ENCODE assay signal across 19 cellular contexts in the genomic region with DNA sequence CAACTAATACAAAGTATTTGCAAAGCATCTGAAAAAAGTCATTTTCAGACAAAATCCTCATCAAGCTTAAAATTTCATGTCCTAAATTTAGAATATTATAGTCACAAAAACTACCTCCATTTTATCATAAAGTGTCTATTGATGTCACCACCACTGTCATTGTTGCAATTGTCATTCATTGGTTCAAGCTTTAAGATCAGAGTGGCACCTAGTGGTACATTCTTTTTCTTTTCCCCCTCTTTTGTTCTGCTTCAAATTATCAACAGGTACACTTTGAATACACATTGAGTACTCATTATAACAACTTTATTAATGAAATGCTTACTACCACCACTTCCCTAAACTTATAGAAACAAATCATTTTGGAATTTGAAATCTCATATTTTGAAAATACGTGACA.
DNase-seq lines count a peak whose midpoint lies in the region; ATAC-seq and TF ChIP-seq lines count a peak whose summit lies in the region.
"Had no signal": no experiment of that assay in that cellular context is flagged by ENCODE, and none has a peak within 500 bp of the region (broad histone marks: within the 10 kb centered on the region; RNA-seq: fewer than 3 reads in every experiment).

No MANE protein-coding gene starts in this region.

- no peak overlapping the region for H3K4me3 Mint-ChIP-seq in CD4-positive, alpha-beta T cell
- H3K4me3 Mint-ChIP-seq: CD14-positive monocyte, H9 had no signal

- H3K27me3 ChIP-seq in HCT116 (ENCODE audit: insufficient read depth, low read length) (no peaks in the 10 kb centered on the region), liver (ENCODE audit: control insufficient read depth in 4 of 4, insufficient read depth in 4 of 4, low read length in 3 of 4) (no peaks in the 10 kb centered on the region), upper lobe of left lung (no peaks in the 10 kb centered on the region)
- no peaks in the 10 kb centered on the region for H3K27me3 ChIP-seq in CD4-positive, alpha-beta T cell (ENCODE audit: control insufficient read depth, insufficient read depth, low read length)

- H3K36me3 Mint-ChIP-seq in CD4-positive, alpha-beta T cell (ENCODE audit: low read depth): no peaks in the 10 kb centered on the region
- H3K36me3 Mint-ChIP-seq: CD14-positive monocyte had no signal

- H3K27ac ChIP-seq in HCT116 (ENCODE audit: low read depth, low read length) (no peak overlapping the region), OCI-LY7 (ENCODE audit: low read depth, low read length, poor library complexity, severe bottlenecking) (no peak overlapping the region), liver (ENCODE audit: low read depth in 1 of 2, low read length in 2 of 2) (no peak overlapping the region), upper lobe of left lung (no peak overlapping the region)
- no peak overlapping the region for H3K27ac ChIP-seq in CD4-positive, alpha-beta T cell (ENCODE audit: low read depth, low read length)
- H3K27ac ChIP-seq: GM23248, KMS-11 had no signal

- H3K4me3 ChIP-seq in HCT116 (replicated peaks in 1 of 2; ENCODE audit: low read depth in 1 of 2, low read length in 2 of 2) (no peak overlapping the region), OCI-LY7 (ENCODE audit: low read depth, low read length, poor library complexity, severe bottlenecking) (no peak overlapping the region), liver (ENCODE audit: low read depth in 1 of 3, low read length in 3 of 3) (no peak overlapping the region), upper lobe of left lung (no peak overlapping the region)
- H3K4me3 ChIP-seq: GM23248 had no signal

- TF ChIP-seq EP300 in upper lobe of left lung (IDR thresholded peaks at IDR 0.05): no peak

- H3K9me3 Mint-ChIP-seq in CD4-positive, alpha-beta T cell: no peaks in the 10 kb centered on the region
- H3K9me3 Mint-ChIP-seq: H9 had no signal

- H3K27ac Mint-ChIP-seq in CD4-positive, alpha-beta T cell: no peak overlapping the region
- H3K27ac Mint-ChIP-seq: CD14-positive monocyte, H9 had no signal

- H3K36me3 ChIP-seq in HCT116 (ENCODE audit: control insufficient read depth in 1 of 2, insufficient read depth in 2 of 2, low read length in 2 of 2) (no peaks in the 10 kb centered on the region), OCI-LY7 (ENCODE audit: insufficient read depth, low read length) (no peaks in the 10 kb centered on the region), liver (ENCODE audit: control insufficient read depth in 4 of 4, insufficient read depth in 3 of 4, low read depth in 1 of 4, low read length in 3 of 4) (no peaks in the 10 kb centered on the region), upper lobe of left lung (no peaks in the 10 kb centered on the region)

- H4K20me1 ChIP-seq in HCT116 (ENCODE audit: insufficient read depth) (no peaks in the 10 kb centered on the region), OCI-LY7 (ENCODE audit: insufficient read depth, low read length) (no peaks in the 10 kb centered on the region)

- POLR2A ChIA-PET in HCT116 (lab: Charles Lee): no interaction called here
- POLR2A ChIA-PET in OCI-LY7 (lab: Charles Lee): interaction anchor here (0.7 kb wide), 1 partner anchor 9 kb away, joined by 4 read pairs; no protein-coding TSS in a partner anchor
- POLR2A ChIA-PET in CD4-positive, alpha-beta T cell (lab: Charles Lee): no interaction called here

- H3K79me2 ChIP-seq in HCT116 (ENCODE audit: insufficient read depth, low read length) (no peaks in the 10 kb centered on the region), OCI-LY7 (ENCODE audit: insufficient read depth, low read depth, low read length) (no peaks in the 10 kb centered on the region)

- DNase-seq in NCI-H1105 treated with DMSO at 0.1 percent for 48 hours (lab: John Stamatoyannopoulos, UW) (peak; percentile 13), NCI-H1105 (lab: John Stamatoyannopoulos, UW) (no peak), HCT116 (ENCODE audit: low read depth, low spot score) (no peak), OCI-LY7 (ENCODE audit: low spot score) (no peak), upper lobe of left lung (no peak)
- no peak for DNase-seq in CD4-positive, alpha-beta T cell
- DNase-seq: AML-193, DMS79, GM23248, H9, IMR-90, MV-4-11, NCI-H1417 treated with DMSO at 0.1 percent for 48 hours, NCI-H187, SHP77 had no signal

- peak in 1 of 3 experiments; percentile 24; a peak in 1 of 6 replicates for TF ChIP-seq CTCF in HCT116 (IDR thresholded peaks at IDR 0.05 in 2 of 3, conservative IDR thresholded peaks at IDR 0.05 in 1 of 3; ENCODE audit: borderline replicate concordance in 1 of 3, insufficient read depth in 1 of 3, low read depth in 2 of 3, low read length in 2 of 3)
- TF ChIP-seq CTCF in OCI-LY7 (conservative IDR thresholded peaks at IDR 0.05; ENCODE audit: low read length): peak; percentile 52
- peak; percentile 4 for TF ChIP-seq CTCF in liver (IDR thresholded peaks at IDR 0.05; ENCODE audit: low read depth, low read length, missing input control)
- TF ChIP-seq CTCF in upper lobe of left lung (IDR thresholded peaks at IDR 0.05): no peak
- TF ChIP-seq CTCF in CD4-positive, alpha-beta T cell (IDR thresholded peaks at IDR 0.05): no peak

- intact Hi-C loops in HCT116 (cut with micrococcal nuclease) (no loop called here), OCI-LY7 (cut with micrococcal nuclease; ENCODE audit: unreplicated experiment) (loop anchor here (5.0 kb wide), 2 partner anchors 144 to 294 kb away; no protein-coding TSS in a partner anchor)
- intact Hi-C loops in CD4-positive, alpha-beta T cell (cut with DNase I, micrococcal nuclease): loop anchor here in 1 of 2 experiments (5.0 kb wide), 1 partner anchor 294 kb away; no protein-coding TSS in a partner anchor

- no peaks in the 10 kb centered on the region for H3K4me1 Mint-ChIP-seq in CD4-positive, alpha-beta T cell (ENCODE audit: low read depth)
- H3K4me1 Mint-ChIP-seq: CD14-positive monocyte had no signal

- H3K4me1 ChIP-seq in HCT116 (ENCODE audit: control insufficient read depth in 1 of 2, insufficient read depth in 2 of 2, low read length in 2 of 2) (no peaks in the 10 kb centered on the region), OCI-LY7 (ENCODE audit: insufficient read depth, low read length, poor library complexity, severe bottlenecking) (no peaks in the 10 kb centered on the region), liver (ENCODE audit: control insufficient read depth in 4 of 4, insufficient read depth in 4 of 4, low read length in 3 of 4) (no peaks in the 10 kb centered on the region), upper lobe of left lung (peaks cover 0 to 9% (median 3%) of the 10 kb centered on the region in 4 donors)

- H3K4me2 ChIP-seq in HCT116 (ENCODE audit: low read length) (no peak overlapping the region), OCI-LY7 (ENCODE audit: low read length) (no peak overlapping the region)
- H3K4me2 ChIP-seq: KMS-11 had no signal

- TF ChIP-seq POLR2A in HCT116 (IDR thresholded peaks at IDR 0.05; ENCODE audit: borderline replicate concordance, extremely low read depth, insufficient read depth, insufficient read length) (no peak), upper lobe of left lung (IDR thresholded peaks at IDR 0.05) (no peak)

- WGBS in liver: 96% methylated on average over 1 of the region's 1 CpG
- 97 to 100% methylated on average over 1 of the region's 1 CpG for WGBS in upper lobe of left lung, 2 donors

- no peaks in the 10 kb centered on the region for H3K9me3 ChIP-seq in HCT116 (ENCODE audit: control insufficient read depth in 1 of 2, insufficient read depth in 1 of 2, low read depth in 1 of 2, low read length in 2 of 2)
- H3K9me3 ChIP-seq in OCI-LY7 (ENCODE audit: low read length): no peaks in the 10 kb centered on the region
- H3K9me3 ChIP-seq in liver (ENCODE audit: control insufficient read depth in 4 of 4, low read length in 3 of 4): no peaks in the 10 kb centered on the region
- H3K9me3 ChIP-seq in upper lobe of left lung: no peaks in the 10 kb centered on the region
- H3K9me3 ChIP-seq in CD4-positive, alpha-beta T cell (ENCODE audit: control insufficient read depth, low read length): no peaks in the 10 kb centered on the region

- CTCF ChIA-PET in HCT116 (lab: Charles Lee): interaction anchor here (2.2 to 5.8 kb wide), 3 partner anchors 10 to 292 kb away, joined by 8 to 72 read pairs (median 17); no protein-coding TSS in a partner anchor
- CTCF ChIA-PET in OCI-LY7 (lab: Charles Lee; ENCODE audit: unreplicated experiment): no interaction called here
- CTCF ChIA-PET in CD4-positive, alpha-beta T cell (lab: Charles Lee): no interaction called here

- TF ChIP-seq RAD21 in HCT116 (IDR thresholded peaks at IDR 0.05; ENCODE audit: low read depth) (peak; percentile 20; the same call in 1 of the 2 replicates), liver (IDR thresholded peaks at IDR 0.05) (peak in 1 of 2 donors; percentile 9)

- H3K9me2 ChIP-seq in HCT116 (ENCODE audit: insufficient read depth): no peaks in the 10 kb centered on the region
- H3K9me2 ChIP-seq in OCI-LY7 (ENCODE audit: insufficient read depth, low read length): no peaks in the 10 kb centered on the region

- RAD21 ChIA-PET in HCT116 (lab: Charles Lee; ENCODE audit: low non-redundant PET in 1 of 2, low total read pairs in 2 of 2, uncharacterized antibody in 2 of 2, unreplicated experiment in 2 of 2): no interaction called here

- no peak for ATAC-seq in HCT116
- ATAC-seq in upper lobe of left lung (ENCODE audit: low FRiP score in 2 of 2): no peak
- no peak for ATAC-seq in CD4-positive, alpha-beta T cell (ENCODE audit: poor library complexity)
- no peak for ATAC-seq in GM18870 (IDR thresholded peaks at IDR 0.05; ENCODE audit: unreplicated experiment)

- no peaks in the 10 kb centered on the region for H3K27me3 Mint-ChIP-seq in CD4-positive, alpha-beta T cell

- no peak overlapping the region for H2AFZ ChIP-seq in HCT116 (ENCODE audit: low read depth, low read length, poor library complexity, severe bottlenecking)
- no peak overlapping the region for H2AFZ ChIP-seq in OCI-LY7 (ENCODE audit: low read length)
- H2AFZ ChIP-seq: GM23248 had no signal

- H3K9ac ChIP-seq in HCT116 (ENCODE audit: low read length) (no peak overlapping the region), liver (ENCODE audit: low read depth in 1 of 2, low read length in 2 of 2) (no peak overlapping the region)
- H3K9ac ChIP-seq: GM23248, KMS-11 had no signal

- BruUV-seq in HCT116 (replicated peaks; lab: Mats Ljungman, UMichigan) (no TSS peak), OCI-LY7 (replicated peaks; lab: Mats Ljungman, UMichigan) (no TSS peak)

TF ChIP-seq in HCT116, 20 proteins besides CTCF, POLR2A, EP300 and RAD21:
- TF ChIP-seq CEBPB (IDR thresholded peaks at IDR 0.05; ENCODE audit: low read depth): no peak
- no peak for TF ChIP-seq POLR2AphosphoS5 (IDR thresholded peaks at IDR 0.05; ENCODE audit: low read depth, low read length)
- TF ChIP-seq FOSL1 (IDR thresholded peaks at IDR 0.05; ENCODE audit: low read depth): no peak
- TF ChIP-seq EGR1 (IDR thresholded peaks at IDR 0.05; ENCODE audit: low read depth): no peak

TF ChIP-seq in liver, 16 proteins besides CTCF, POLR2A, EP300 and RAD21 (continues in another document):
- TF ChIP-seq FOXA1 (IDR thresholded peaks at IDR 0.05): no peak
- no peak for TF ChIP-seq ATF3 (IDR thresholded peaks at IDR 0.05)
- no peak for TF ChIP-seq TAF1 (conservative IDR thresholded peaks at IDR 0.05)
- no peak for TF ChIP-seq JUND (IDR thresholded peaks at IDR 0.05)
- no peak for TF ChIP-seq GABPA (IDR thresholded peaks at IDR 0.05 in 1 of 2, conservative IDR thresholded peaks at IDR 0.05 in 1 of 2)

Comparison
In these comparisons a context has a peak if more than half of its experiments do, and no peak if none do; other contexts are left out.
1. CTCF ChIP-seq: peak in OCI-LY7 (single experiment) and liver (single experiment); none in upper lobe of left lung (0 of 6) and CD4-positive, alpha-beta T cell (single experiment).